ENCODE assay signal across 8 cellular contexts in the genomic region with DNA sequence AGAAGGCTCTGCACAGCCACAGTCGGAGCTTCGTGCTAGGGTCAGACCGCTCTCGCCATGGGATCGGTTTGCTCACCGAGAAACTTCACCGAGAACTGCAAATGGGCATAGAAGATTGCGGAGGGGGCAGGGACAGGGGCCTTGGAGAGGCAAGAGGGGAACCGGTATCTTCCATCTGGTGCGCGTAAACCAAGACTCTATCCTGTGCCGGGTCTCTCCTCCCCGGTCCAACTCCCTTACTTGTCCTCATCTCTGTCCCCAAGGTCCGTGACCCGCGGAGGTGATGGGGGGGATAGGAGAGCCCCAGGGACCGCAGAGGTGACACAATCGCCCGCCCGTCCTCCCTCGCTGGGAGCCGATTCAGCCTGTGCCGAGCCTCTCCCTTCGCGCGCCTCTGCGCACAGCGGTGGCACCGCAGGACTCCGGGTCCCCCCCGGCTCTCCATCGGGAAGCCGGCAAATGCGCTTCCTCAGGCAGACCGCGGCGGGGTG. TPM values are rescaled to one million over a fixed set of nuclear protein-coding genes. Genes with fewer than 3 reads are reported as not detected.
DNase-seq lines count a peak whose midpoint lies in the region; ATAC-seq and TF ChIP-seq lines count a peak whose summit lies in the region.

No MANE protein-coding gene starts in this region.

- H3K4me1 ChIP-seq in gastroesophageal sphincter (peaks cover 0 to 37% (median 7%) of the 10 kb centered on the region in 3 donors), osteoblast (ENCODE audit: insufficient read depth, low read length) (peaks cover 10% of the 10 kb centered on the region)

- H3K79me2 ChIP-seq in osteoblast (ENCODE audit: insufficient read depth, low read length), result no peaks in the 10 kb centered on the region

- H3K4me3 ChIP-seq in gastroesophageal sphincter (peak overlapping the region; percentile 73 to 90), osteoblast (ENCODE audit: insufficient read depth, low read length) (peak overlapping the region; percentile 74)

- H3K4me2 ChIP-seq in osteoblast (ENCODE audit: insufficient read depth, low read length), result peak overlapping the region; percentile 83

- H3K27ac ChIP-seq in gastroesophageal sphincter (peak overlapping the region in 3 of 4 donors; percentile 79 to 84 (median 82)), osteoblast (ENCODE audit: low read depth, low read length) (no peak overlapping the region)

- H3K27ac Mint-ChIP-seq in activated CD4-positive, alpha-beta memory T cell treated with anti-CD3 and anti-CD28 coated beads for 36 hours, result no peak overlapping the region

- ATAC-seq in Right ventricle myocardium inferior, result peak; percentile 5
- ATAC-seq in gastroesophageal sphincter, result no peak
- ATAC-seq in HG02763 (IDR thresholded peaks at IDR 0.05; ENCODE audit: unreplicated experiment), result no peak

- H3K36me3 Mint-ChIP-seq in activated CD4-positive, alpha-beta memory T cell treated with anti-CD3 and anti-CD28 coated beads for 36 hours, result no peaks in the 10 kb centered on the region

- TF ChIP-seq CTCF in gastroesophageal sphincter (IDR thresholded peaks at IDR 0.05), result no peak
- no peak for TF ChIP-seq CTCF in osteoblast (IDR thresholded peaks at IDR 0.05; ENCODE audit: extremely low read depth, low read depth, low read length)

- H4K20me1 ChIP-seq in osteoblast (ENCODE audit: insufficient read depth, low read length), result peaks cover 6% of the 10 kb centered on the region

- TF ChIP-seq POLR2A in gastroesophageal sphincter (IDR thresholded peaks at IDR 0.05), result no peak

- no peaks in the 10 kb centered on the region for H3K9me3 ChIP-seq in gastroesophageal sphincter
- H3K9me3 ChIP-seq in osteoblast (ENCODE audit: low read depth, low read length), result no peaks in the 10 kb centered on the region

- H3K27me3 Mint-ChIP-seq in activated CD4-positive, alpha-beta memory T cell treated with anti-CD3 and anti-CD28 coated beads for 36 hours, result peaks cover 47% of the 10 kb centered on the region

- H2AFZ ChIP-seq in osteoblast (ENCODE audit: low read length), result peak overlapping the region; percentile 18

- H3K9me3 Mint-ChIP-seq in activated CD4-positive, alpha-beta memory T cell treated with anti-CD3 and anti-CD28 coated beads for 36 hours, result no peaks in the 10 kb centered on the region

- intact Hi-C loops in Right ventricle myocardium inferior (cut with DNase I) (no loop called here), cardiac septum (cut with DNase I) (no loop called here)
- intact Hi-C loops in activated CD4-positive, alpha-beta memory T cell treated with anti-CD3 and anti-CD28 coated beads for 36 hours (cut with micrococcal nuclease), result no loop called here

- no peak for DNase-seq in Right ventricle myocardium inferior (ENCODE audit: missing footprints)
- DNase-seq in cardiac septum (ENCODE audit: low spot score), result no peak
- no peak for DNase-seq in activated CD4-positive, alpha-beta memory T cell treated with anti-CD3 and anti-CD28 coated beads for 36 hours
- DNase-seq in osteoblast (ENCODE audit: insufficient read length, low spot score, missing footprints), result peak; percentile 83
- DNase-seq in stimulated activated naive CD4-positive, alpha-beta T cell treated with Interleukin-2 at 50 U/mL for 16 hours (lab: John Stamatoyannopoulos, UW), result no peak
- no peak for DNase-seq in KBM-7

- H3K4me1 Mint-ChIP-seq in activated CD4-positive, alpha-beta memory T cell treated with anti-CD3 and anti-CD28 coated beads for 36 hours (ENCODE audit: low read depth), result peaks cover 11% of the 10 kb centered on the region

- CTCF ChIA-PET in activated CD4-positive, alpha-beta memory T cell treated with anti-CD3 and anti-CD28 coated beads for 36 hours (lab: Charles Lee), result no interaction called here

- WGBS in gastroesophageal sphincter (ENCODE audit: low coverage in 1 of 2), 2 donors, result 0% methylated on average over 2 of the region's 37 CpGs; no CpG with 5 or more reads in 1 of the 2 donors

- in situ Hi-C loops in KBM-7 (cut with MboI; ENCODE audit: low pct_unique_long_range_greater_than_20kb, low sequenced_read_pairs), result no loop called here

- H3K36me3 ChIP-seq in gastroesophageal sphincter, result no peaks in the 10 kb centered on the region
- H3K36me3 ChIP-seq in osteoblast (ENCODE audit: insufficient read depth, low read length), result no peaks in the 10 kb centered on the region

- H3K4me3 Mint-ChIP-seq in activated CD4-positive, alpha-beta memory T cell treated with anti-CD3 and anti-CD28 coated beads for 36 hours, result peak overlapping the region; percentile 53

- POLR2A ChIA-PET in activated CD4-positive, alpha-beta memory T cell treated with anti-CD3 and anti-CD28 coated beads for 36 hours (lab: Charles Lee), result no interaction called here

- no peak for TF ChIP-seq EP300 in gastroesophageal sphincter (IDR thresholded peaks at IDR 0.05)

- H3K27me3 ChIP-seq in gastroesophageal sphincter, result no peaks in the 10 kb centered on the region
- H3K27me3 ChIP-seq in osteoblast (ENCODE audit: insufficient read depth, low read length), result peaks cover 14% of the 10 kb centered on the region

RNA-seq across cellular contexts. Expression of a gene that starts 1.0 kb away (rescaled TPM):
- total RNA-seq in Right ventricle myocardium inferior (5.1 TPM), cardiac septum (2.1 TPM), gastroesophageal sphincter (10 to 100 TPM; 15.5 to 21.8 (median 20.3) TPM), osteoblast (9.4 and 11.9 TPM in 2 replicates)
- under 1 TPM; 0.12 to 0.14 TPM for total RNA-seq in activated CD4-positive, alpha-beta memory T cell treated with anti-CD3 and anti-CD28 coated beads for 36 hours
